ENCODE assay signal across 29 cellular contexts in genomic region chr6:83920017-83920416, GRCh38.
A peak's percentile ranks its signal among the peaks of the same experiment; 100 is the strongest.
DNase-seq lines count a peak whose midpoint lies in the region; ATAC-seq lines count a peak whose summit lies in the region.
"Had no signal": no experiment of that assay in that cellular context is flagged by ENCODE, and none has a peak within 500 bp of the region (broad histone marks: within the 10 kb centered on the region; RNA-seq: fewer than 3 reads in every experiment).

No MANE protein-coding gene starts in this region.

- H3K27ac Mint-ChIP-seq in stimulated activated naive CD8-positive, alpha-beta T cell treated with anti-CD3 and anti-CD28 coated beads, Interleukin-15, amount 100 ng/mL, for 72 hours: no peak overlapping the region
- H3K27ac Mint-ChIP-seq: activated CD4-positive, alpha-beta T cell treated with anti-CD3 and anti-CD28 coated beads, Interleukin-2, amount 10 ng/mL, durations not matched to agents 24 days and 14 days; activated naive CD4-positive, alpha-beta T cell treated with anti-CD3 and anti-CD28 coated beads, Interleukin-2, amount 50 U/mL, for 72 hours; effector memory CD8-positive, alpha-beta T cell; GM23338; natural killer cell treated with Interleukin-12 subunit alpha and Interleukin-12 subunit beta and Interleukin-15 and Interleukin-18, amount 100 ng/mL, for 72 hours had no signal

- H3K27me3 Mint-ChIP-seq in stimulated activated naive CD8-positive, alpha-beta T cell treated with anti-CD3 and anti-CD28 coated beads, Interleukin-15, amount 100 ng/mL, for 72 hours: no peaks in the 10 kb centered on the region
- H3K27me3 Mint-ChIP-seq: activated CD4-positive, alpha-beta T cell treated with anti-CD3 and anti-CD28 coated beads, Interleukin-2, amount 10 ng/mL, durations not matched to agents 24 days and 14 days; effector memory CD8-positive, alpha-beta T cell; natural killer cell treated with Interleukin-12 subunit alpha and Interleukin-12 subunit beta and Interleukin-15 and Interleukin-18, amount 100 ng/mL, for 72 hours had no signal

- DNase-seq in AG20443 (ENCODE audit: low spot score): peak; percentile 50
- DNase-seq in M059J (ENCODE audit: low read depth): peak; percentile 49
- peak; percentile 12 for DNase-seq in astrocyte of the hippocampus (ENCODE audit: low read depth, low spot score)
- peak; percentile 69 for DNase-seq in islet precursor cell
- DNase-seq in GM19240 (ENCODE audit: insufficient read length, low spot score): no peak
- no peak for DNase-seq in stimulated activated naive CD8-positive, alpha-beta T cell treated with anti-CD3 and anti-CD28 coated beads, Interleukin-15, amount 100 ng/mL, for 72 hours
- DNase-seq: activated CD4-positive, alpha-beta T cell treated with anti-CD3 and anti-CD28 coated beads, Interleukin-2, amount 10 ng/mL, durations not matched to agents 24 days and 14 days; activated CD8-positive, alpha-beta memory T cell treated with anti-CD3 and anti-CD28 coated beads for 24 hours; activated effector memory CD4-positive, alpha-beta T cell treated with Interleukin-2 at 50 U/mL for 16 hours; activated T-cell treated with anti-CD3 and anti-CD28 coated beads for 4 hours; central memory CD4-positive, alpha-beta T cell; effector memory CD8-positive, alpha-beta T cell; heart right ventricle; KG1; lower lobe of right lung; NCI-H1417; NCI-H2029 treated with DMSO at 0.1 percent for 48 hours; NCI-H2227 treated with DMSO at 0.1 percent for 48 hours; SHP77; sigmoid colon; stimulated activated CD4-positive, alpha-beta T cell treated with anti-CD3 and anti-CD28 coated beads, Interleukin-15, amount 100 ng/mL, for 24 hours; stimulated activated CD4-positive, alpha-beta T cell treated with anti-CD3 and anti-CD28 coated beads, Interleukin-4, amount 100 ng/mL, for 4 hours had no signal

- no peak overlapping the region for H3K4me3 Mint-ChIP-seq in stimulated activated naive CD8-positive, alpha-beta T cell treated with anti-CD3 and anti-CD28 coated beads, Interleukin-15, amount 100 ng/mL, for 72 hours
- H3K4me3 Mint-ChIP-seq: activated CD4-positive, alpha-beta T cell treated with anti-CD3 and anti-CD28 coated beads, Interleukin-2, amount 10 ng/mL, durations not matched to agents 24 days and 14 days; effector memory CD8-positive, alpha-beta T cell; GM23338; natural killer cell treated with Interleukin-12 subunit alpha and Interleukin-12 subunit beta and Interleukin-15 and Interleukin-18, amount 100 ng/mL, for 72 hours had no signal

- no peak for ATAC-seq in HG03520 (IDR thresholded peaks at IDR 0.05; ENCODE audit: unreplicated experiment)
- no peak for ATAC-seq in stimulated activated naive CD8-positive, alpha-beta T cell treated with anti-CD3 and anti-CD28 coated beads, Interleukin-15, amount 100 ng/mL, for 72 hours
- no peak for ATAC-seq in HG03045 (IDR thresholded peaks at IDR 0.05; ENCODE audit: unreplicated experiment)
- ATAC-seq: A549; activated naive CD4-positive, alpha-beta T cell treated with anti-CD3 and anti-CD28 coated beads, Interleukin-2, amount 50 U/mL, for 72 hours; effector memory CD8-positive, alpha-beta T cell; GM23338; heart right ventricle; lower lobe of right lung; natural killer cell treated with Interleukin-12 subunit alpha and Interleukin-12 subunit beta and Interleukin-15 and Interleukin-18, amount 100 ng/mL, for 72 hours; Panc1 had no signal

- H3K9me3 Mint-ChIP-seq in stimulated activated naive CD8-positive, alpha-beta T cell treated with anti-CD3 and anti-CD28 coated beads, Interleukin-15, amount 100 ng/mL, for 72 hours: no peaks in the 10 kb centered on the region
- H3K9me3 Mint-ChIP-seq: activated CD4-positive, alpha-beta T cell treated with anti-CD3 and anti-CD28 coated beads, Interleukin-2, amount 10 ng/mL, durations not matched to agents 24 days and 14 days; effector memory CD8-positive, alpha-beta T cell; GM23338; natural killer cell treated with Interleukin-12 subunit alpha and Interleukin-12 subunit beta and Interleukin-15 and Interleukin-18, amount 100 ng/mL, for 72 hours had no signal

- no peaks in the 10 kb centered on the region for H3K4me1 Mint-ChIP-seq in stimulated activated naive CD8-positive, alpha-beta T cell treated with anti-CD3 and anti-CD28 coated beads, Interleukin-15, amount 100 ng/mL, for 72 hours
- H3K4me1 Mint-ChIP-seq: activated CD4-positive, alpha-beta T cell treated with anti-CD3 and anti-CD28 coated beads, Interleukin-2, amount 10 ng/mL, durations not matched to agents 24 days and 14 days; GM23338 had no signal

Comparison
In these comparisons a context has a peak if more than half of its experiments do, and no peak if none do; other contexts are left out.
1. DNase-seq: peak in AG20443 (single experiment), M059J (single experiment), astrocyte of the hippocampus (single experiment) and islet precursor cell (single experiment); none in GM19240 (single experiment) and stimulated activated naive CD8-positive, alpha-beta T cell treated with anti-CD3 and anti-CD28 coated beads, Interleukin-15, amount 100 ng/mL, for 72 hours (0 of 2).